ENCODE assay signal across 8 cellular contexts in the genomic region with DNA sequence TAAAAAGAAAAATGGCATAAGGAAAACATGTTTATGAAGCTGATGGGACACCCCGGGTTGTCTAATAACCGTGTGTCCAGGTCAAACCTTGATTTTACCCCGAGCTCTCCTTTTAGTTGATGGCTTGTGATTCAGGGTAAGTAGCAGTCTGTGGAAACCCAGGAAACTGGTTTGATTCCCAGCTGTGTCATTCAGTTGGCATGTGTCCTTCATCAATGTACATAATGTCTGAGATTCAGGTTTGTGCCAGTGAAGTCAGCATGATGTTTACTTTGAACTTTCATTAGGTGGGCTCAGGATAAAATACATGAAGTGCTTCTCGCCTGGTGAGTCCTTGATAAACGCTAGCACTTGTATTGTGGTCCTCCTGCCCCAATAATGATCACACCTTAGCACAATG. TPM values are rescaled to one million over a fixed set of nuclear protein-coding genes. Genes with fewer than 3 reads are reported as not detected.
DNase-seq lines count a peak whose midpoint lies in the region; ATAC-seq, FAIRE-seq and TF ChIP-seq lines count a peak whose summit lies in the region.
"Had no signal": no experiment of that assay in that cellular context is flagged by ENCODE, and none has a peak within 500 bp of the region (broad histone marks: within the 10 kb centered on the region; RNA-seq: fewer than 3 reads in every experiment).

No MANE protein-coding gene starts in this region.

- H3K27me3 Mint-ChIP-seq in CD4-positive, alpha-beta T cell, result no peaks in the 10 kb centered on the region

- no peaks in the 10 kb centered on the region for H3K27me3 ChIP-seq in CD4-positive, alpha-beta T cell (ENCODE audit: control insufficient read depth, insufficient read depth, low read length)
- H3K27me3 ChIP-seq in MM.1S (replicated peaks; ENCODE audit: insufficient read depth, low read length) (no peaks in the 10 kb centered on the region), rectal smooth muscle tissue (ENCODE audit: control insufficient read depth, insufficient read depth, low read length) (no peaks in the 10 kb centered on the region), HAP-1 (ENCODE audit: low read depth) (no peaks in the 10 kb centered on the region)

- CTCF ChIA-PET in CD4-positive, alpha-beta T cell (lab: Charles Lee), result interaction anchor here (0.8 to 3.9 kb wide), 30 partner anchors 12 to 366 kb away, joined by 3 to 59 read pairs (median 4); partner anchors contain the start of genes ACAD9 and RAB43

- no peak overlapping the region for H2AFZ ChIP-seq in MM.1S (ENCODE audit: low read length)

- H3K4me3 Mint-ChIP-seq in CD4-positive, alpha-beta T cell, result no peak overlapping the region

- peaks cover 35% of the 10 kb centered on the region for H3K4me1 Mint-ChIP-seq in CD4-positive, alpha-beta T cell (ENCODE audit: low read depth)

- no peak for ATAC-seq in CD4-positive, alpha-beta T cell (ENCODE audit: poor library complexity)

- no peaks in the 10 kb centered on the region for H3K9me2 ChIP-seq in MM.1S (replicated peaks; ENCODE audit: insufficient read depth, low read length)

- intact Hi-C loops in CD4-positive, alpha-beta T cell (cut with DNase I, micrococcal nuclease), result loop anchor here (1.0 to 5.0 kb wide), 5 partner anchors 63 to 368 kb away; partner anchors contain the start of genes ACAD9 (in 1 of the 2), CNBP (in 1 of the 2) and RAB43 (in 1 of the 2)

- H3K9ac ChIP-seq in MM.1S (ENCODE audit: low read length) (no peak overlapping the region), rectal smooth muscle tissue (ENCODE audit: low read length) (no peak overlapping the region)

- H3K36me3 ChIP-seq in MM.1S (replicated peaks; ENCODE audit: insufficient read depth, low read length), result no peaks in the 10 kb centered on the region
- no peaks in the 10 kb centered on the region for H3K36me3 ChIP-seq in rectal smooth muscle tissue (ENCODE audit: control insufficient read depth, insufficient read depth, low read length)
- no peaks in the 10 kb centered on the region for H3K36me3 ChIP-seq in HAP-1 (replicated peaks)

- FAIRE-seq in urothelium cell line (lab: Jason Lieb, UNC), result no peak

- H3K4me1 ChIP-seq in MM.1S (ENCODE audit: low read length) (peaks cover 11% of the 10 kb centered on the region), rectal smooth muscle tissue (ENCODE audit: control insufficient read depth, insufficient read depth, low read length) (peaks cover 7% of the 10 kb centered on the region), HAP-1 (no peaks in the 10 kb centered on the region; the same call in 1 of the 2 replicates)

- no peak for TF ChIP-seq CTCF in CD4-positive, alpha-beta T cell (IDR thresholded peaks at IDR 0.05)
- no peak for TF ChIP-seq CTCF in MM.1S (IDR thresholded peaks at IDR 0.05; ENCODE audit: low read length)

- in situ Hi-C loops in HAP-1 (cut with MboI; ENCODE audit: low sequenced_read_pairs), result loop anchor here (5.0 kb wide), 1 partner anchor 273 kb away; no protein-coding TSS in a partner anchor

- POLR2A ChIA-PET in CD4-positive, alpha-beta T cell (lab: Charles Lee), result interaction anchor here (0.8 to 2.0 kb wide), 6 partner anchors 124 to 275 kb away, joined by 3 to 12 read pairs (median 5); partner anchors contain the start of gene RAB43

- no peak overlapping the region for H3K4me3 ChIP-seq in MM.1S (ENCODE audit: low read length)
- H3K4me3 ChIP-seq in rectal smooth muscle tissue (ENCODE audit: low read length), result no peak overlapping the region
- no peak overlapping the region for H3K4me3 ChIP-seq in HAP-1

- DNase-seq in CD4-positive, alpha-beta T cell, result no peak
- no peak for DNase-seq in MM.1S
- no peak for DNase-seq in epithelial cell of prostate (ENCODE audit: low read depth, low spot score)
- no peak for DNase-seq in urothelium cell line (ENCODE audit: low spot score)
- DNase-seq in NCI-H2081 treated with DMSO at 0.1 percent for 48 hours (lab: John Stamatoyannopoulos, UW), result no peak
- DNase-seq in HAP-1 (ENCODE audit: low spot score in 2 of 2), result no peak

- no peaks in the 10 kb centered on the region for H4K20me1 ChIP-seq in MM.1S (ENCODE audit: insufficient read depth, low read length)

- no peak overlapping the region for H3K27ac ChIP-seq in CD4-positive, alpha-beta T cell (ENCODE audit: low read depth, low read length)
- H3K27ac ChIP-seq in MM.1S (ENCODE audit: low read length), result no peak overlapping the region
- H3K27ac ChIP-seq in epithelial cell of prostate, result peak overlapping the region; percentile 65
- H3K27ac ChIP-seq in rectal smooth muscle tissue (ENCODE audit: low read depth, low read length), result peak overlapping the region; percentile 54
- H3K27ac ChIP-seq: HL-60 had no signal

- H3K9me3 Mint-ChIP-seq in CD4-positive, alpha-beta T cell, result no peaks in the 10 kb centered on the region

- no peaks in the 10 kb centered on the region for H3F3A ChIP-seq in MM.1S (ENCODE audit: insufficient read depth, low read length)

- peaks cover 16% of the 10 kb centered on the region for H3K36me3 Mint-ChIP-seq in CD4-positive, alpha-beta T cell (ENCODE audit: low read depth)

- H3K4me2 ChIP-seq in MM.1S (ENCODE audit: low read depth, low read length), result peak overlapping the region; percentile 21; the same call in 1 of the 2 replicates

- peaks cover 28% of the 10 kb centered on the region for H3K79me2 ChIP-seq in MM.1S (ENCODE audit: low read length)

- H3K9me3 ChIP-seq in CD4-positive, alpha-beta T cell (ENCODE audit: control insufficient read depth, low read length), result no peaks in the 10 kb centered on the region
- no peaks in the 10 kb centered on the region for H3K9me3 ChIP-seq in MM.1S (replicated peaks; ENCODE audit: insufficient read depth, low read length)
- no peaks in the 10 kb centered on the region for H3K9me3 ChIP-seq in HAP-1

- peak overlapping the region; percentile 7 for H3K27ac Mint-ChIP-seq in CD4-positive, alpha-beta T cell

RNA-seq across cellular contexts. Expression of gene COPG1, which starts 4.3 kb away (rescaled TPM):
- 10 to 100 TPM; 77.7 to 79.3 TPM for total RNA-seq in CD4-positive, alpha-beta T cell

RNA-seq across cellular contexts. Expression of gene HMCES, which starts 33.5 kb away (rescaled TPM):
- 10 to 100 TPM; 63.5 to 64.0 TPM for total RNA-seq in CD4-positive, alpha-beta T cell

Comparison
In these comparisons a context has a peak if more than half of its experiments do, and no peak if none do; other contexts are left out.
1. H3K27ac ChIP-seq: peak in epithelial cell of prostate (single experiment) and rectal smooth muscle tissue (single experiment); none in CD4-positive, alpha-beta T cell (single experiment) and MM.1S (single experiment).